1 cellular context compared by ENCODE assay signal in the genomic region with DNA sequence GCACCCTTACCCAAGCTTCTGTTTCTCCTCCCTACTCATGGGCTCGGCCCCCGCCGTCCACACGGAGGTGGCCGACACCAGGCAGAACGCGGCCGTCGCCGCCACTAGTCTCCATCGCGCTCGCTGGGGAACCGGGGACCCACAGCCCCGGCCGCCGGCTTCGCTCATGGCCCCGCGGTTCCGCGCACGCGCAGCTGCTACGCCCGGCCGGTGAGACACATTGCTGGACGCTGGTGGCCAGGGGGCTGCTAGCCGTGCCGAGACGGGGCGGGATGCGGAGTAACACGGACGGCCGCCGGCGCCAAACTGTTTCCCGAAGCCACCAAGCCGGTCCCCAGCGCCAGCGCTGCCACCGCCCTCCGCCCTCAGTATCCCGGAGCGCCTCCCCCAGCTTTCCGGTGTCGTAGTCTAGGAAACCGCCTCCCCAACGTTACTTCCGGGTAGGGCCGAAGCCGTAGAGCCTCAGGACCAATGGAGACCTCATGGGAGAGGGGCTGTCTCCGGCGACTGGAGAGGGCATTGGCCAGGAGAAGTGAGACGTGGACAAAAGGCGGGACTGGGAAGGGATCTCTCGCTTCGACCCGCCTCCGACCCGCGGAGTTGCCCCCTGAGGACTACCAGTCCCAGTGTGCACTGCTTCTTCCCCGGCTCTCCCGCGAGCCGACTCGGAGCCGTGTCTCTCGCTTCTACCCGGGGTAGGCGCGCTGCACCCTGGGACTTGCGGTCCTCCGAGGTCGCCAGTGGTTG.
TF ChIP-seq lines count a peak whose summit lies in the region.

A gene with protein sequence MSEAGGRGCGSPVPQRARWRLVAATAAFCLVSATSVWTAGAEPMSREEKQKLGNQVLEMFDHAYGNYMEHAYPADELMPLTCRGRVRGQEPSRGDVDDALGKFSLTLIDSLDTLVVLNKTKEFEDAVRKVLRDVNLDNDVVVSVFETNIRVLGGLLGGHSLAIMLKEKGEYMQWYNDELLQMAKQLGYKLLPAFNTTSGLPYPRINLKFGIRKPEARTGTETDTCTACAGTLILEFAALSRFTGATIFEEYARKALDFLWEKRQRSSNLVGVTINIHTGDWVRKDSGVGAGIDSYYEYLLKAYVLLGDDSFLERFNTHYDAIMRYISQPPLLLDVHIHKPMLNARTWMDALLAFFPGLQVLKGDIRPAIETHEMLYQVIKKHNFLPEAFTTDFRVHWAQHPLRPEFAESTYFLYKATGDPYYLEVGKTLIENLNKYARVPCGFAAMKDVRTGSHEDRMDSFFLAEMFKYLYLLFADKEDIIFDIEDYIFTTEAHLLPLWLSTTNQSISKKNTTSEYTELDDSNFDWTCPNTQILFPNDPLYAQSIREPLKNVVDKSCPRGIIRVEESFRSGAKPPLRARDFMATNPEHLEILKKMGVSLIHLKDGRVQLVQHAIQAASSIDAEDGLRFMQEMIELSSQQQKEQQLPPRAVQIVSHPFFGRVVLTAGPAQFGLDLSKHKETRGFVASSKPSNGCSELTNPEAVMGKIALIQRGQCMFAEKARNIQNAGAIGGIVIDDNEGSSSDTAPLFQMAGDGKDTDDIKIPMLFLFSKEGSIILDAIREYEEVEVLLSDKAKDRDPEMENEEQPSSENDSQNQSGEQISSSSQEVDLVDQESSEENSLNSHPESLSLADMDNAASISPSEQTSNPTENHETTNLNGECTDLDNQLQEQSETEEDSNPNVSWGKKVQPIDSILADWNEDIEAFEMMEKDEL (minus strand): TSS at position 380 of the 747 bp plus-strand sequence. CDS start 212 bp downstream, at position 168.

TF ChIP-seq in K562, 482 proteins besides CTCF, POLR2A, EP300 and RAD21 (continued from another document and continues in another):
- TF ChIP-seq, protein P1, sequence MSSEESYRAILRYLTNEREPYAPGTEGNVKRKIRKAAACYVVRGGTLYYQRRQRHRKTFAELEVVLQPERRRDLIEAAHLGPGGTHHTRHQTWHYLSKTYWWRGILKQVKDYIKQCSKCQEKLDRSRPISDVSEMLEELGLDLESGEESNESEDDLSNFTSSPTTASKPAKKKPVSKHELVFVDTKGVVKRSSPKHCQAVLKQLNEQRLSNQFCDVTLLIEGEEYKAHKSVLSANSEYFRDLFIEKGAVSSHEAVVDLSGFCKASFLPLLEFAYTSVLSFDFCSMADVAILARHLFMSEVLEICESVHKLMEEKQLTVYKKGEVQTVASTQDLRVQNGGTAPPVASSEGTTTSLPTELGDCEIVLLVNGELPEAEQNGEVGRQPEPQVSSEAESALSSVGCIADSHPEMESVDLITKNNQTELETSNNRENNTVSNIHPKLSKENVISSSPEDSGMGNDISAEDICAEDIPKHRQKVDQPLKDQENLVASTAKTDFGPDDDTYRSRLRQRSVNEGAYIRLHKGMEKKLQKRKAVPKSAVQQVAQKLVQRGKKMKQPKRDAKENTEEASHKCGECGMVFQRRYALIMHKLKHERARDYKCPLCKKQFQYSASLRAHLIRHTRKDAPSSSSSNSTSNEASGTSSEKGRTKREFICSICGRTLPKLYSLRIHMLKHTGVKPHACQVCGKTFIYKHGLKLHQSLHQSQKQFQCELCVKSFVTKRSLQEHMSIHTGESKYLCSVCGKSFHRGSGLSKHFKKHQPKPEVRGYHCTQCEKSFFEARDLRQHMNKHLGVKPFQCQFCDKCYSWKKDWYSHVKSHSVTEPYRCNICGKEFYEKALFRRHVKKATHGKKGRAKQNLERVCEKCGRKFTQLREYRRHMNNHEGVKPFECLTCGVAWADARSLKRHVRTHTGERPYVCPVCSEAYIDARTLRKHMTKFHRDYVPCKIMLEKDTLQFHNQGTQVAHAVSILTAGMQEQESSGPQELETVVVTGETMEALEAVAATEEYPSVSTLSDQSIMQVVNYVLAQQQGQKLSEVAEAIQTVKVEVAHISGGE (CRISPR knock-in tag; IDR thresholded peaks at IDR 0.05): peak in 1 of 3 experiments; percentile 76; a peak in 2 of 6 replicates
- no peak for TF ChIP-seq ARID2 (IDR thresholded peaks at IDR 0.05)
- no peak for TF ChIP-seq KLF1 (tag; IDR thresholded peaks at IDR 0.05)
- TF ChIP-seq, protein P2, sequence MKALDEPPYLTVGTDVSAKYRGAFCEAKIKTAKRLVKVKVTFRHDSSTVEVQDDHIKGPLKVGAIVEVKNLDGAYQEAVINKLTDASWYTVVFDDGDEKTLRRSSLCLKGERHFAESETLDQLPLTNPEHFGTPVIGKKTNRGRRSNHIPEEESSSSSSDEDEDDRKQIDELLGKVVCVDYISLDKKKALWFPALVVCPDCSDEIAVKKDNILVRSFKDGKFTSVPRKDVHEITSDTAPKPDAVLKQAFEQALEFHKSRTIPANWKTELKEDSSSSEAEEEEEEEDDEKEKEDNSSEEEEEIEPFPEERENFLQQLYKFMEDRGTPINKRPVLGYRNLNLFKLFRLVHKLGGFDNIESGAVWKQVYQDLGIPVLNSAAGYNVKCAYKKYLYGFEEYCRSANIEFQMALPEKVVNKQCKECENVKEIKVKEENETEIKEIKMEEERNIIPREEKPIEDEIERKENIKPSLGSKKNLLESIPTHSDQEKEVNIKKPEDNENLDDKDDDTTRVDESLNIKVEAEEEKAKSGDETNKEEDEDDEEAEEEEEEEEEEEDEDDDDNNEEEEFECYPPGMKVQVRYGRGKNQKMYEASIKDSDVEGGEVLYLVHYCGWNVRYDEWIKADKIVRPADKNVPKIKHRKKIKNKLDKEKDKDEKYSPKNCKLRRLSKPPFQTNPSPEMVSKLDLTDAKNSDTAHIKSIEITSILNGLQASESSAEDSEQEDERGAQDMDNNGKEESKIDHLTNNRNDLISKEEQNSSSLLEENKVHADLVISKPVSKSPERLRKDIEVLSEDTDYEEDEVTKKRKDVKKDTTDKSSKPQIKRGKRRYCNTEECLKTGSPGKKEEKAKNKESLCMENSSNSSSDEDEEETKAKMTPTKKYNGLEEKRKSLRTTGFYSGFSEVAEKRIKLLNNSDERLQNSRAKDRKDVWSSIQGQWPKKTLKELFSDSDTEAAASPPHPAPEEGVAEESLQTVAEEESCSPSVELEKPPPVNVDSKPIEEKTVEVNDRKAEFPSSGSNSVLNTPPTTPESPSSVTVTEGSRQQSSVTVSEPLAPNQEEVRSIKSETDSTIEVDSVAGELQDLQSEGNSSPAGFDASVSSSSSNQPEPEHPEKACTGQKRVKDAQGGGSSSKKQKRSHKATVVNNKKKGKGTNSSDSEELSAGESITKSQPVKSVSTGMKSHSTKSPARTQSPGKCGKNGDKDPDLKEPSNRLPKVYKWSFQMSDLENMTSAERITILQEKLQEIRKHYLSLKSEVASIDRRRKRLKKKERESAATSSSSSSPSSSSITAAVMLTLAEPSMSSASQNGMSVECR (CRISPR knock-in tag; IDR thresholded peaks at IDR 0.05): peak; percentile 38; the same call in 1 of the 2 replicates
- TF ChIP-seq ZNF830 (CRISPR knock-in tag; IDR thresholded peaks at IDR 0.05): no peak
- TF ChIP-seq PURB (CRISPR knock-in tag; IDR thresholded peaks at IDR 0.05; ENCODE audit: low read depth): no peak
- no peak for TF ChIP-seq ZNF124 (CRISPR knock-in tag; IDR thresholded peaks at IDR 0.05)
- no peak for TF ChIP-seq DACH1 (IDR thresholded peaks at IDR 0.05; ENCODE audit: partially characterized antibody)
- no peak for TF ChIP-seq PHTF2 (CRISPR knock-in tag; IDR thresholded peaks at IDR 0.05)
- no peak for TF ChIP-seq ZNF589 (CRISPR knock-in tag; IDR thresholded peaks at IDR 0.05; ENCODE audit: low read depth)
- TF ChIP-seq, protein P3, sequence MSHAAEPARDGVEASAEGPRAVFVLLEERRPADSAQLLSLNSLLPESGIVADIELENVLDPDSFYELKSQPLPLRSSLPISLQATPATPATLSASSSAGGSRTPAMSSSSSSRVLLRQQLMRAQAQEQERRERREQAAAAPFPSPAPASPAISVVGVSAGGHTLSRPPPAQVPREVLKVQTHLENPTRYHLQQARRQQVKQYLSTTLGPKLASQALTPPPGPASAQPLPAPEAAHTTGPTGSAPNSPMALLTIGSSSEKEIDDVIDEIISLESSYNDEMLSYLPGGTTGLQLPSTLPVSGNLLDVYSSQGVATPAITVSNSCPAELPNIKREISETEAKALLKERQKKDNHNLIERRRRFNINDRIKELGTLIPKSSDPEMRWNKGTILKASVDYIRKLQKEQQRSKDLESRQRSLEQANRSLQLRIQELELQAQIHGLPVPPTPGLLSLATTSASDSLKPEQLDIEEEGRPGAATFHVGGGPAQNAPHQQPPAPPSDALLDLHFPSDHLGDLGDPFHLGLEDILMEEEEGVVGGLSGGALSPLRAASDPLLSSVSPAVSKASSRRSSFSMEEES (CRISPR knock-in tag; IDR thresholded peaks at IDR 0.05): no peak
- TF ChIP-seq, protein P4, sequence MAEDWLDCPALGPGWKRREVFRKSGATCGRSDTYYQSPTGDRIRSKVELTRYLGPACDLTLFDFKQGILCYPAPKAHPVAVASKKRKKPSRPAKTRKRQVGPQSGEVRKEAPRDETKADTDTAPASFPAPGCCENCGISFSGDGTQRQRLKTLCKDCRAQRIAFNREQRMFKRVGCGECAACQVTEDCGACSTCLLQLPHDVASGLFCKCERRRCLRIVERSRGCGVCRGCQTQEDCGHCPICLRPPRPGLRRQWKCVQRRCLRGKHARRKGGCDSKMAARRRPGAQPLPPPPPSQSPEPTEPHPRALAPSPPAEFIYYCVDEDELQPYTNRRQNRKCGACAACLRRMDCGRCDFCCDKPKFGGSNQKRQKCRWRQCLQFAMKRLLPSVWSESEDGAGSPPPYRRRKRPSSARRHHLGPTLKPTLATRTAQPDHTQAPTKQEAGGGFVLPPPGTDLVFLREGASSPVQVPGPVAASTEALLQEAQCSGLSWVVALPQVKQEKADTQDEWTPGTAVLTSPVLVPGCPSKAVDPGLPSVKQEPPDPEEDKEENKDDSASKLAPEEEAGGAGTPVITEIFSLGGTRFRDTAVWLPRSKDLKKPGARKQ (CRISPR knock-in tag; IDR thresholded peaks at IDR 0.05): no peak
- no peak for TF ChIP-seq EHMT2 (IDR thresholded peaks at IDR 0.05)
- peak; percentile 48; the same call in 1 of the 2 replicates for TF ChIP-seq TAF7 (tag; IDR thresholded peaks at IDR 0.05)
- no peak for TF ChIP-seq CBFA2T2 (conservative IDR thresholded peaks at IDR 0.05)
- TF ChIP-seq ZNF384 (IDR thresholded peaks at IDR 0.05; ENCODE audit: low read depth, low read length): no peak
- 0 out of 2 replicates have a peak, but pooled peaks have one; percentile 29 for TF ChIP-seq ZNF253 (CRISPR knock-in tag; conservative IDR thresholded peaks at IDR 0.05)
- no peak for TF ChIP-seq ZFP1 (CRISPR knock-in tag; IDR thresholded peaks at IDR 0.05)
- peak; percentile 78; the same call in 1 of the 2 replicates for TF ChIP-seq KLF6 (CRISPR knock-in tag; IDR thresholded peaks at IDR 0.05; ENCODE audit: borderline replicate concordance)
- TF ChIP-seq POLR2AphosphoS2 (IDR thresholded peaks at IDR 0.05; ENCODE audit: low read length): peak; percentile 80
- TF ChIP-seq ZNF79 (CRISPR knock-in tag; IDR thresholded peaks at IDR 0.05; ENCODE audit: low read depth): no peak
- 0 out of 2 replicates have a peak, but pooled peaks have one; percentile 81 for TF ChIP-seq ZNF212 (CRISPR knock-in tag; IDR thresholded peaks at IDR 0.05)
- TF ChIP-seq TFAM (CRISPR knock-in tag; conservative IDR thresholded peaks at IDR 0.05): no peak
- TF ChIP-seq ETV5 (CRISPR knock-in tag; IDR thresholded peaks at IDR 0.05; ENCODE audit: low read depth): peak; percentile 84
- no peak for TF ChIP-seq CREBBP (IDR thresholded peaks at IDR 0.05; ENCODE audit: low read depth, low read length)
- no peak for TF ChIP-seq SNRNP70 (optimal IDR thresholded peaks at IDR 0.05; ENCODE audit: low read depth, low read length)
- TF ChIP-seq, protein P5, sequence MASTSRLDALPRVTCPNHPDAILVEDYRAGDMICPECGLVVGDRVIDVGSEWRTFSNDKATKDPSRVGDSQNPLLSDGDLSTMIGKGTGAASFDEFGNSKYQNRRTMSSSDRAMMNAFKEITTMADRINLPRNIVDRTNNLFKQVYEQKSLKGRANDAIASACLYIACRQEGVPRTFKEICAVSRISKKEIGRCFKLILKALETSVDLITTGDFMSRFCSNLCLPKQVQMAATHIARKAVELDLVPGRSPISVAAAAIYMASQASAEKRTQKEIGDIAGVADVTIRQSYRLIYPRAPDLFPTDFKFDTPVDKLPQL (IDR thresholded peaks at IDR 0.05; ENCODE audit: extremely low read depth, insufficient read length): no peak
